Comparison of ENCODE assay signal across 2 cellular contexts in genomic region chr1:46635205-46635604, GRCh38.
A peak's percentile ranks its signal among the peaks of the same experiment; 100 is the strongest.
TF ChIP-seq lines count a peak whose summit lies in the region.

No MANE protein-coding gene starts in this region.

TF ChIP-seq in HepG2, 621 proteins besides CTCF, POLR2A, EP300 and RAD21 (continues in another document):
- TF ChIP-seq ZNF672 (CRISPR knock-in tag; IDR thresholded peaks at IDR 0.05) (no peak), TBX2 (CRISPR knock-in tag; IDR thresholded peaks at IDR 0.05; ENCODE audit: borderline replicate concordance) (no peak), AFF4 (CRISPR knock-in tag; IDR thresholded peaks at IDR 0.05) (no peak), KDM1A (CRISPR knock-in tag; IDR thresholded peaks at IDR 0.05) (no peak), DNMT3B (CRISPR knock-in tag; conservative IDR thresholded peaks at IDR 0.05) (no peak), ZNF225 (CRISPR knock-in tag; IDR thresholded peaks at IDR 0.05) (no peak), FOXP1 (IDR thresholded peaks at IDR 0.05) (no peak), FOXP1 (CRISPR knock-in tag; IDR thresholded peaks at IDR 0.05) (no peak), MED8 (CRISPR knock-in tag; IDR thresholded peaks at IDR 0.05; ENCODE audit: insufficient replicate concordance) (no peak), BRD4 (CRISPR knock-in tag; IDR thresholded peaks at IDR 0.05) (no peak), MAFF (IDR thresholded peaks at IDR 0.05; ENCODE audit: low read depth, low read length) (no peak), JUN (CRISPR knock-in tag; IDR thresholded peaks at IDR 0.05) (no peak), ATF7-NPFF (CRISPR knock-in tag; IDR thresholded peaks at IDR 0.05; ENCODE audit: low read depth) (no peak), XBP1 (CRISPR knock-in tag; IDR thresholded peaks at IDR 0.05) (no peak)
- TF ChIP-seq, protein P1, sequence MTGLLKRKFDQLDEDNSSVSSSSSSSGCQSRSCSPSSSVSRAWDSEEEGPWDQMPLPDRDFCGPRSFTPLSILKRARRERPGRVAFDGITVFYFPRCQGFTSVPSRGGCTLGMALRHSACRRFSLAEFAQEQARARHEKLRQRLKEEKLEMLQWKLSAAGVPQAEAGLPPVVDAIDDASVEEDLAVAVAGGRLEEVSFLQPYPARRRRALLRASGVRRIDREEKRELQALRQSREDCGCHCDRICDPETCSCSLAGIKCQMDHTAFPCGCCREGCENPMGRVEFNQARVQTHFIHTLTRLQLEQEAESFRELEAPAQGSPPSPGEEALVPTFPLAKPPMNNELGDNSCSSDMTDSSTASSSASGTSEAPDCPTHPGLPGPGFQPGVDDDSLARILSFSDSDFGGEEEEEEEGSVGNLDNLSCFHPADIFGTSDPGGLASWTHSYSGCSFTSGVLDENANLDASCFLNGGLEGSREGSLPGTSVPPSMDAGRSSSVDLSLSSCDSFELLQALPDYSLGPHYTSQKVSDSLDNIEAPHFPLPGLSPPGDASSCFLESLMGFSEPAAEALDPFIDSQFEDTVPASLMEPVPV (CRISPR knock-in tag; IDR thresholded peaks at IDR 0.05): no peak
- TF ChIP-seq, protein P2, sequence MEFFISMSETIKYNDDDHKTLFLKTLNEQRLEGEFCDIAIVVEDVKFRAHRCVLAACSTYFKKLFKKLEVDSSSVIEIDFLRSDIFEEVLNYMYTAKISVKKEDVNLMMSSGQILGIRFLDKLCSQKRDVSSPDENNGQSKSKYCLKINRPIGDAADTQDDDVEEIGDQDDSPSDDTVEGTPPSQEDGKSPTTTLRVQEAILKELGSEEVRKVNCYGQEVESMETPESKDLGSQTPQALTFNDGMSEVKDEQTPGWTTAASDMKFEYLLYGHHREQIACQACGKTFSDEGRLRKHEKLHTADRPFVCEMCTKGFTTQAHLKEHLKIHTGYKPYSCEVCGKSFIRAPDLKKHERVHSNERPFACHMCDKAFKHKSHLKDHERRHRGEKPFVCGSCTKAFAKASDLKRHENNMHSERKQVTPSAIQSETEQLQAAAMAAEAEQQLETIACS (CRISPR knock-in tag; IDR thresholded peaks at IDR 0.05): no peak
- TF ChIP-seq, protein P3, sequence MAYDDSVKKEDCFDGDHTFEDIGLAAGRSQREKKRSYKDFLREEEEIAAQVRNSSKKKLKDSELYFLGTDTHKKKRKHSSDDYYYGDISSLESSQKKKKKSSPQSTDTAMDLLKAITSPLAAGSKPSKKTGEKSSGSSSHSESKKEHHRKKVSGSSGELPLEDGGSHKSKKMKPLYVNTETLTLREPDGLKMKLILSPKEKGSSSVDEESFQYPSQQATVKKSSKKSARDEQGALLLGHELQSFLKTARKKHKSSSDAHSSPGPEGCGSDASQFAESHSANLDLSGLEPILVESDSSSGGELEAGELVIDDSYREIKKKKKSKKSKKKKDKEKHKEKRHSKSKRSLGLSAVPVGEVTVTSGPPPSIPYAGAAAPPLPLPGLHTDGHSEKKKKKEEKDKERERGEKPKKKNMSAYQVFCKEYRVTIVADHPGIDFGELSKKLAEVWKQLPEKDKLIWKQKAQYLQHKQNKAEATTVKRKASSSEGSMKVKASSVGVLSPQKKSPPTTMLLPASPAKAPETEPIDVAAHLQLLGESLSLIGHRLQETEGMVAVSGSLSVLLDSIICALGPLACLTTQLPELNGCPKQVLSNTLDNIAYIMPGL (CRISPR knock-in tag; IDR thresholded peaks at IDR 0.05; ENCODE audit: borderline replicate concordance in 1 of 2, low read depth in 1 of 2): no peak

TF ChIP-seq in K562, 482 proteins besides CTCF, POLR2A, EP300 and RAD21:
- TF ChIP-seq KLF16 (IDR thresholded peaks at IDR 0.05) (0 out of 2 replicates have a peak, but pooled peaks have one; percentile 21), ATF3 (IDR thresholded peaks at IDR 0.05) (no peak), ATF3 (CRISPR knock-in tag; conservative IDR thresholded peaks at IDR 0.05) (no peak), SLC30A9 (CRISPR knock-in tag; IDR thresholded peaks at IDR 0.05) (no peak), TCF3 (CRISPR knock-in tag; IDR thresholded peaks at IDR 0.05) (peak; percentile 89), TAL1 (IDR thresholded peaks at IDR 0.05) (peak; percentile 51), RCOR1 (IDR thresholded peaks at IDR 0.05; ENCODE audit: borderline replicate concordance in 1 of 2, low read depth in 2 of 2, low read length in 2 of 2) (0 out of 4 replicates have a peak, but pooled peaks of 1 of the 2 experiments have one; percentile 17), CBFA2T3 (IDR thresholded peaks at IDR 0.05) (peak; percentile 71), GATA2 (CRISPR knock-in tag; IDR thresholded peaks at IDR 0.05) (peak; percentile 65), CBFA2T2 (conservative IDR thresholded peaks at IDR 0.05) (peak; percentile 40; the same call in 1 of the 2 replicates), ZKSCAN8 (CRISPR knock-in tag; IDR thresholded peaks at IDR 0.05) (peak; percentile 47; the same call in 1 of the 2 replicates), MXI1 (IDR thresholded peaks at IDR 0.05; ENCODE audit: low read depth, low read length) (no peak), ZNF740 (CRISPR knock-in tag; IDR thresholded peaks at IDR 0.05) (no peak), ZNF740 (tag; IDR thresholded peaks at IDR 0.05) (no peak), LCOR (CRISPR knock-in tag; IDR thresholded peaks at IDR 0.05) (0 out of 2 replicates have a peak, but pooled peaks have one; percentile 64), ETV1 (tag; conservative IDR thresholded peaks at IDR 0.05; ENCODE audit: low read depth) (peak; percentile 47; the same call in 1 of the 2 replicates), NCOR1 (IDR thresholded peaks at IDR 0.05) (peak; percentile 40; the same call in 1 of the 2 replicates), ARID1B (IDR thresholded peaks at IDR 0.05) (peak; percentile 61), ID3 (CRISPR knock-in tag; IDR thresholded peaks at IDR 0.05) (no peak), ID3 (tag; IDR thresholded peaks at IDR 0.05) (peak; percentile 90), ZNF589 (CRISPR knock-in tag; IDR thresholded peaks at IDR 0.05; ENCODE audit: low read depth) (0 out of 2 replicates have a peak, but pooled peaks have one; percentile 33), NR2C2 (CRISPR knock-in tag; IDR thresholded peaks at IDR 0.05) (no peak), NR2C2 (tag; IDR thresholded peaks at IDR 0.05) (peak; percentile 63), RBM34 (IDR thresholded peaks at IDR 0.05; ENCODE audit: borderline replicate concordance, insufficient read depth, low read length) (no peak), MEIS2 (IDR thresholded peaks at IDR 0.05; ENCODE audit: partially characterized antibody) (peak; percentile 80)
- TF ChIP-seq, protein P4, sequence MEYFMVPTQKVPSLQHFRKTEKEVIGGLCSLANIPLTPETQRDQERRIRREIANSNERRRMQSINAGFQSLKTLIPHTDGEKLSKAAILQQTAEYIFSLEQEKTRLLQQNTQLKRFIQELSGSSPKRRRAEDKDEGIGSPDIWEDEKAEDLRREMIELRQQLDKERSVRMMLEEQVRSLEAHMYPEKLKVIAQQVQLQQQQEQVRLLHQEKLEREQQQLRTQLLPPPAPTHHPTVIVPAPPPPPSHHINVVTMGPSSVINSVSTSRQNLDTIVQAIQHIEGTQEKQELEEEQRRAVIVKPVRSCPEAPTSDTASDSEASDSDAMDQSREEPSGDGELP (CRISPR knock-in tag; IDR thresholded peaks at IDR 0.05; ENCODE audit: borderline replicate concordance): peak; percentile 13; the same call in 1 of the 2 replicates
- TF ChIP-seq, protein P5, sequence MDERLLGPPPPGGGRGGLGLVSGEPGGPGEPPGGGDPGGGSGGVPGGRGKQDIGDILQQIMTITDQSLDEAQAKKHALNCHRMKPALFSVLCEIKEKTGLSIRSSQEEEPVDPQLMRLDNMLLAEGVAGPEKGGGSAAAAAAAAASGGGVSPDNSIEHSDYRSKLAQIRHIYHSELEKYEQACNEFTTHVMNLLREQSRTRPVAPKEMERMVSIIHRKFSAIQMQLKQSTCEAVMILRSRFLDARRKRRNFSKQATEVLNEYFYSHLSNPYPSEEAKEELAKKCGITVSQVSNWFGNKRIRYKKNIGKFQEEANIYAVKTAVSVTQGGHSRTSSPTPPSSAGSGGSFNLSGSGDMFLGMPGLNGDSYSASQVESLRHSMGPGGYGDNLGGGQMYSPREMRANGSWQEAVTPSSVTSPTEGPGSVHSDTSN (CRISPR knock-in tag; IDR thresholded peaks at IDR 0.05; ENCODE audit: low read depth): no peak
- TF ChIP-seq, protein P5 (tag; conservative IDR thresholded peaks at IDR 0.05; ENCODE audit: low read depth): peak; percentile 90
TF ChIP-seq in K562: peak in this region for 18.
